15 cellular contexts compared by ENCODE assay signal in the genomic region with DNA sequence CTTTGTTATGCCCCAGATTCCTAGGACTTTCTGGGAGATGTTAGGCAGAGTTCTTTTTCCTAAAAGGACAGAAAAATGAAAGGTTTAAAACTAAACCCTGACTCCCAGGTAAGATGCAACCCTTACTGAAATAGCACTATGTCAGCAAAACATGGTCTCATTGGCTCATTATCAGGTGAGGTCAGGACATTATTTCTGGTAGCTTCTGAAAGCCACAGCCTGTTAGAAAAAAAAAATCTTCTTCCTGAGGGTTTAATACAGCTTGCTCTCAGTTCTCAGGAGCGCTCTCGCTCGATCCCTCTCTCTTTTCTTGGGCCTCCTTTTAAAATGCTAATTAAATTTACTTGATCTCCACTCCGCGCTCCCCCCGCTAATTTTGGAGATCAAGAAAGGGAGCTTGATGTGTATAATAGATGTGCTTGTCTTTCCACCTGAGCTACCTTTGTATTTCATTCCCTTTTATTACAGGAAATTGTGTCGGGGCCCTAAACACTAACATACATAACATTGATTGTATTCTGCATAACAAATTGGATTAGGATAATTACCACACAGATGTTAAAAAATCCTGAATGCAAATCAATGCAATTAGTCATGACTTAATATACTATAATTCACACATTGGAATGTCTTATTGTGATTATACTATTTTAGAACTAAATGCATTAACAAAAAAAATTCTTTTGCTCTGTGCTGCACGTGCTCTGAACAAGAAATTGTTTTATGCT.
DNase-seq lines count a peak whose midpoint lies in the region; ATAC-seq and TF ChIP-seq lines count a peak whose summit lies in the region.
"Had no signal": no experiment of that assay in that cellular context is flagged by ENCODE, and none has a peak within 500 bp of the region (broad histone marks: within the 10 kb centered on the region; RNA-seq: fewer than 3 reads in every experiment).

No MANE protein-coding gene starts in this region.

- no peak overlapping the region for H4K91ac ChIP-seq in neuronal stem cell (ENCODE audit: low read depth, low read length, poor library complexity)

- H3K36me3 ChIP-seq in GM23338 (ENCODE audit: insufficient read depth), result no peaks in the 10 kb centered on the region
- H3K36me3 ChIP-seq in KMS-11 (ENCODE audit: insufficient read depth), result no peaks in the 10 kb centered on the region
- no peaks in the 10 kb centered on the region for H3K36me3 ChIP-seq in neuronal stem cell (replicated peaks in 1 of 2; ENCODE audit: control insufficient read depth in 2 of 2, insufficient read depth in 2 of 2, low read length in 2 of 2)
- H3K36me3 ChIP-seq in Karpas-422 (ENCODE audit: insufficient read depth, low read length), result no peaks in the 10 kb centered on the region
- H3K36me3 ChIP-seq: SJSA1 had no signal

- peaks cover 33% of the 10 kb centered on the region for H3K4me1 ChIP-seq in GM23338 (ENCODE audit: insufficient read depth)
- H3K4me1 ChIP-seq in KMS-11 (ENCODE audit: low read depth, poor library complexity, severe bottlenecking), result peaks cover 59% of the 10 kb centered on the region
- peaks cover 10 to 13% of the 10 kb centered on the region in 2 donors for H3K4me1 ChIP-seq in neuronal stem cell (ENCODE audit: control insufficient read depth in 2 of 2, insufficient read depth in 1 of 2, low read depth in 1 of 2, low read length in 2 of 2)
- no peaks in the 10 kb centered on the region for H3K4me1 ChIP-seq in Karpas-422 (ENCODE audit: low read length)
- H3K4me1 ChIP-seq: SJSA1 had no signal

- H3K4me2 ChIP-seq in GM23338 (peak overlapping the region; percentile 64), KMS-11 (peak overlapping the region; percentile 94), neuronal stem cell (ENCODE audit: insufficient read depth, low read length, poor library complexity, severe bottlenecking) (no peak overlapping the region), Karpas-422 (ENCODE audit: low read depth, low read length, poor library complexity, severe bottlenecking) (no peak overlapping the region)

- no peak overlapping the region for H3K14ac ChIP-seq in neuronal stem cell (ENCODE audit: low read length)

- H3K9me3 Mint-ChIP-seq in GM23338 (no peaks in the 10 kb centered on the region), brain (peaks cover 0 to 5% (median 0%) of the 10 kb centered on the region in 5 experiments)
- H3K9me3 Mint-ChIP-seq: CD8-positive, alpha-beta memory T cell had no signal

- peak overlapping the region; percentile 55; the same call in 1 of the 2 replicates for H3K27ac ChIP-seq in GM23338 (ENCODE audit: low read depth)
- no peak overlapping the region; the same call in 1 of the 2 replicates for H3K27ac ChIP-seq in KMS-11
- peak overlapping the region; percentile 73 for H3K27ac ChIP-seq in neuronal stem cell (replicated peaks; ENCODE audit: low read length)
- no peak overlapping the region for H3K27ac ChIP-seq in Karpas-422 (ENCODE audit: low read length)
- H3K27ac ChIP-seq: RWPE1, SJSA1 had no signal

- H3K4me3 Mint-ChIP-seq in GM23338, result peak overlapping the region; percentile 54
- peak overlapping the region in 4 of 5 experiments; percentile 27 to 63 (median 33) for H3K4me3 Mint-ChIP-seq in brain

- no peaks in the 10 kb centered on the region for H3F3A ChIP-seq in GM23338 (replicated peaks; ENCODE audit: low read depth)

- H3K9me3 ChIP-seq in neuronal stem cell (replicated peaks in 1 of 2; ENCODE audit: control insufficient read depth in 2 of 2, insufficient read depth in 1 of 2, low read depth in 1 of 2, low read length in 2 of 2) (no peaks in the 10 kb centered on the region), Karpas-422 (ENCODE audit: low read length) (no peaks in the 10 kb centered on the region)
- H3K9me3 ChIP-seq: SJSA1 had no signal

- ATAC-seq in GM23338, result peak; percentile 10; the same call in 1 of the 3 replicates

- H2BK15ac ChIP-seq in neuronal stem cell (ENCODE audit: low read length), result no peak overlapping the region

- H3K18ac ChIP-seq in neuronal stem cell (ENCODE audit: low read length), result no peak overlapping the region

- H3K23ac ChIP-seq in neuronal stem cell (ENCODE audit: low read depth, low read length, poor library complexity), result no peak overlapping the region

- H3K9ac ChIP-seq in KMS-11, result no peak overlapping the region
- no peak overlapping the region for H3K9ac ChIP-seq in neuronal stem cell (ENCODE audit: low read depth, low read length, poor library complexity)
- H3K9ac ChIP-seq in Karpas-422 (ENCODE audit: low read length), result no peak overlapping the region

- H2AFZ ChIP-seq in GM23338 (no peak overlapping the region), KMS-11 (ENCODE audit: low read depth) (peak overlapping the region; percentile 5; the same call in 1 of the 2 replicates), neuronal stem cell (ENCODE audit: low read length) (peak overlapping the region; percentile 17), Karpas-422 (ENCODE audit: low read length) (no peak overlapping the region)

- H3K4me1 Mint-ChIP-seq in GM23338 (peaks cover 36% of the 10 kb centered on the region), brain (peaks cover 34% of the 10 kb centered on the region)

- H3K27me3 ChIP-seq in GM23338 (ENCODE audit: insufficient read depth) (0 out of 2 replicates have a peak, but pooled peaks cover 5% of the 10 kb centered on the region), KMS-11 (ENCODE audit: insufficient read depth, low read depth) (no peaks in the 10 kb centered on the region), neuronal stem cell (ENCODE audit: control insufficient read depth in 3 of 3, insufficient read depth in 3 of 3, low read depth in 1 of 3, low read length in 3 of 3) (no peaks in the 10 kb centered on the region), Karpas-422 (ENCODE audit: low read length) (no peaks in the 10 kb centered on the region)
- H3K27me3 ChIP-seq: SJSA1 had no signal

- no peak overlapping the region for H2BK12ac ChIP-seq in neuronal stem cell (ENCODE audit: low read length)

- no peak overlapping the region for H2BK120ac ChIP-seq in neuronal stem cell (ENCODE audit: low read depth, low read length)

- no peak overlapping the region for H3K4ac ChIP-seq in neuronal stem cell (ENCODE audit: low read length)

- H3K27me3 Mint-ChIP-seq in GM23338 (ENCODE audit: insufficient read depth, low read depth, poor library complexity) (peaks cover 26% of the 10 kb centered on the region), brain (peaks cover 10% of the 10 kb centered on the region)

- no peak for TF ChIP-seq CTCF in GM23338 (conservative IDR thresholded peaks at IDR 0.05; ENCODE audit: low read depth in 2 of 2)
- no peak for TF ChIP-seq CTCF in KMS-11 (conservative IDR thresholded peaks at IDR 0.05; ENCODE audit: low read depth, low read length)
- no peak for TF ChIP-seq CTCF in brain (conservative IDR thresholded peaks at IDR 0.05)

- H3K36me3 Mint-ChIP-seq in GM23338 (ENCODE audit: low read depth), result no peaks in the 10 kb centered on the region
- no peaks in the 10 kb centered on the region for H3K36me3 Mint-ChIP-seq in brain
- H3K36me3 Mint-ChIP-seq: CD8-positive, alpha-beta memory T cell had no signal

- H3K79me2 ChIP-seq in GM23338 (replicated peaks; ENCODE audit: insufficient read depth) (no peaks in the 10 kb centered on the region), KMS-11 (ENCODE audit: insufficient read depth, low read depth) (no peaks in the 10 kb centered on the region), Karpas-422 (ENCODE audit: low read length) (no peaks in the 10 kb centered on the region)

- no peaks in the 10 kb centered on the region for H3K79me1 ChIP-seq in neuronal stem cell (ENCODE audit: low read depth, low read length)

- no peak overlapping the region for H2AK5ac ChIP-seq in neuronal stem cell (ENCODE audit: low read depth, low read length)

- H3K9me2 ChIP-seq in GM23338 (ENCODE audit: insufficient read depth), result no peaks in the 10 kb centered on the region
- no peaks in the 10 kb centered on the region for H3K9me2 ChIP-seq in Karpas-422 (replicated peaks; ENCODE audit: insufficient read depth, low read length)

- H2BK5ac ChIP-seq in neuronal stem cell (ENCODE audit: low read length), result no peak overlapping the region

- H3K27ac Mint-ChIP-seq in GM23338 (0 out of 2 replicates have a peak overlapping the region, but pooled peaks have one; percentile 27), brain (peak overlapping the region in 2 of 5 experiments; percentile 86 to 95)

- H4K8ac ChIP-seq in neuronal stem cell (ENCODE audit: low read depth, low read length), result no peak overlapping the region

- DNase-seq in GM23338 (ENCODE audit: low spot score) (peak; percentile 10), neuronal stem cell (ENCODE audit: low spot score) (no peak), NCI-H1092 (lab: John Stamatoyannopoulos, UW) (no peak), UCSD-AML1 (lab: John Stamatoyannopoulos, UW; ENCODE audit: unreplicated experiment) (no peak), Karpas-422 (no peak)
- DNase-seq: CD8-positive, alpha-beta memory T cell; H7; NCI-H1105 treated with DMSO at 0.1 percent for 48 hours; NCI-H187; NCI-H2171; OCI-M1 had no signal

- peak overlapping the region; percentile 34 for H3K4me3 ChIP-seq in GM23338
- no peak overlapping the region for H3K4me3 ChIP-seq in KMS-11 (IDR thresholded peaks at IDR 0.05; ENCODE audit: insufficient read depth, low read depth, low read length)
- no peak overlapping the region for H3K4me3 ChIP-seq in neuronal stem cell (ENCODE audit: low read length in 2 of 2)
- H3K4me3 ChIP-seq in Karpas-422 (ENCODE audit: low read length), result no peak overlapping the region
- H3K4me3 ChIP-seq: SJSA1 had no signal

- WGBS in neuronal stem cell (ENCODE audit: extremely low coverage in 2 of 2, insufficient read length in 2 of 2, insufficient replicate concordance in 1 of 2), 2 donors, result no CpG with 5 or more reads among the region's 8 CpGs

- no peaks in the 10 kb centered on the region for H4K20me1 ChIP-seq in GM23338 (replicated peaks; ENCODE audit: insufficient read depth)
- no peaks in the 10 kb centered on the region for H4K20me1 ChIP-seq in KMS-11 (ENCODE audit: insufficient read depth)
- no peaks in the 10 kb centered on the region for H4K20me1 ChIP-seq in Karpas-422 (ENCODE audit: insufficient read depth, low read depth, low read length)

TF ChIP-seq in GM23338, 12 proteins besides CTCF, POLR2A, EP300 and RAD21:
- TF ChIP-seq NANOG (IDR thresholded peaks at IDR 0.05; ENCODE audit: borderline replicate concordance), result 0 out of 2 replicates have a peak, but pooled peaks have one; percentile 11
- TF ChIP-seq EZH2phosphoT487 (IDR thresholded peaks at IDR 0.05; ENCODE audit: unreplicated experiment), result no peak

Comparison
In these comparisons a context has a peak if more than half of its experiments do, and no peak if none do; other contexts are left out.
1. H2AFZ ChIP-seq: peak in KMS-11 (single experiment) and neuronal stem cell (single experiment); none in GM23338 (single experiment) and Karpas-422 (single experiment).
2. H3K27ac ChIP-seq: peak in GM23338 (single experiment) and neuronal stem cell (single experiment); none in KMS-11 (single experiment) and Karpas-422 (single experiment).
3. H3K4me2 ChIP-seq: peak in GM23338 (single experiment) and KMS-11 (single experiment); none in neuronal stem cell (single experiment) and Karpas-422 (single experiment).